ENCODE assay signal across 8 cellular contexts in the genomic region with DNA sequence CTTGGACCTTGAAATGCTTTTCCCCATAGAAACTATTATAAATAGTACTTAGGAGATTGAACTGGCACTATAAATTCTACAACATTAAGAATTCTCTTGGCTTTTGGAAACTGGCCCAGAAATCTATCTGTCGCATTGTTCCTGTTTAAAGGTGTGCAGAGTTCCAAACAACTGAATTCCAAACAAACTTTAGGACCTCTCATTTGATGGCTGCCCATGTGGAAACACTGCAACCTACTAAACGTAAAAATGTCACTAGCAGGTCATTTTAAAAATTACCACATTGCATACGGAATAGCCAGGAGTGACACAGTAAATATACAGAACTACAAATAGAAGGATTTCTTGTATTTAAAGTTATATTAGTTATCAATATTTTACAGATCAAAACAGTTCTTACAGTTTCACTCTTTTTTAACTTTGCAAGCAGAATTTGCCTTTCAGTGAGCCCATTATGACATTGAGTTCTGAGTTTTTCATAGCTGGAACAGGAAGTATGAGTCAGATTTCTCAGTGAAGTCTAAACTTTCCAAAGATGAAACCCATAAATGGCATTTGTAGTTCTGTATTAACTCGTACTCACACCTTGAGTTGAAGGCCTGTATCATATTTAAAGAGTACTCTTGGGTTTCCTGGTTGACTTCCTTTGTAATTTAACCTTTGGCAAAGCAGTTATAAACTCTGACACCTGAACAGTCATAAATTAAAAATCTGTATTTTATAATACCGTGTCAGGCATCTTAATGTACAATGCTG.
DNase-seq lines count a peak whose midpoint lies in the region; ATAC-seq and TF ChIP-seq lines count a peak whose summit lies in the region.

No MANE protein-coding gene starts in this region.

- H3K27me3 Mint-ChIP-seq in T-helper 2 cell treated with Interferon-gamma antibody and Interleukin-4, amounts not matched to agents 5 μg/mL and 100 μg/mL, for 36 hours (ENCODE audit: low read depth), result no peaks in the 10 kb centered on the region
- no peaks in the 10 kb centered on the region for H3K27me3 Mint-ChIP-seq in WTC11 (ENCODE audit: low read depth)

- no peaks in the 10 kb centered on the region for H3K9me3 Mint-ChIP-seq in T-helper 2 cell treated with Interferon-gamma antibody and Interleukin-4, amounts not matched to agents 5 μg/mL and 100 μg/mL, for 36 hours
- H3K9me3 Mint-ChIP-seq in WTC11, result no peaks in the 10 kb centered on the region

- ATAC-seq in GM19397 (IDR thresholded peaks at IDR 0.05; ENCODE audit: unreplicated experiment), result peak; percentile 90
- ATAC-seq in HG03378 (IDR thresholded peaks at IDR 0.05; ENCODE audit: unreplicated experiment), result peak; percentile 99
- ATAC-seq in WTC11, result no peak

- H3K9me3 ChIP-seq in vagina, result no peaks in the 10 kb centered on the region

- TF ChIP-seq CTCF in vagina (IDR thresholded peaks at IDR 0.05) (no peak), WTC11 (IDR thresholded peaks at IDR 0.05) (no peak)

- intact Hi-C loops in vagina (cut with DNase I), result no loop called here

- no peaks in the 10 kb centered on the region for H3K36me3 ChIP-seq in vagina

- no peak for TF ChIP-seq POLR2A in vagina (IDR thresholded peaks at IDR 0.05)

- H3K4me3 Mint-ChIP-seq in T-helper 2 cell treated with Interferon-gamma antibody and Interleukin-4, amounts not matched to agents 5 μg/mL and 100 μg/mL, for 36 hours, result peak overlapping the region; percentile 40
- H3K4me3 Mint-ChIP-seq in WTC11, result no peak overlapping the region

- no peaks in the 10 kb centered on the region for H3K4me1 ChIP-seq in vagina

- H3K27me3 ChIP-seq in vagina, result no peaks in the 10 kb centered on the region

- peaks cover 5% of the 10 kb centered on the region for H3K36me3 Mint-ChIP-seq in T-helper 2 cell treated with Interferon-gamma antibody and Interleukin-4, amounts not matched to agents 5 μg/mL and 100 μg/mL, for 36 hours (ENCODE audit: low read depth)
- no peaks in the 10 kb centered on the region for H3K36me3 Mint-ChIP-seq in WTC11

- DNase-seq in EH (ENCODE audit: low read depth) (peak; percentile 65), kidney glomerular epithelial cell (lab: John Stamatoyannopoulos, UW) (peak; percentile 70), NCI-H146 (lab: John Stamatoyannopoulos, UW) (no peak), vagina (ENCODE audit: extremely low spot score in 2 of 2) (no peak), WTC11 (ENCODE audit: low spot score) (no peak)
- no peak for DNase-seq in T-helper 2 cell treated with Interferon-gamma antibody and Interleukin-4, amounts not matched to agents 5 μg/mL and 100 μg/mL, for 36 hours (ENCODE audit: low spot score)

- POLR2A ChIA-PET in WTC11 (lab: Charles Lee), result no interaction called here

- peaks cover 36% of the 10 kb centered on the region for H3K4me1 Mint-ChIP-seq in T-helper 2 cell treated with Interferon-gamma antibody and Interleukin-4, amounts not matched to agents 5 μg/mL and 100 μg/mL, for 36 hours (ENCODE audit: low read depth)
- peaks cover 10% of the 10 kb centered on the region for H3K4me1 Mint-ChIP-seq in WTC11

- H3K27ac ChIP-seq in vagina, result no peak overlapping the region

- H3K4me3 ChIP-seq in vagina, result no peak overlapping the region

- CTCF ChIA-PET in WTC11 (lab: Charles Lee), result no interaction called here

- H3K27ac Mint-ChIP-seq in T-helper 2 cell treated with Interferon-gamma antibody and Interleukin-4, amounts not matched to agents 5 μg/mL and 100 μg/mL, for 36 hours, result peak overlapping the region; percentile 68
- H3K27ac Mint-ChIP-seq in WTC11, result no peak overlapping the region

TF ChIP-seq in WTC11, 78 proteins besides CTCF, POLR2A, EP300 and RAD21 (continues in another document):
- TF ChIP-seq NR1H2 (CRISPR knock-in tag; IDR thresholded peaks at IDR 0.05) (no peak), NFYB (CRISPR knock-in tag; conservative IDR thresholded peaks at IDR 0.05; ENCODE audit: low read depth) (no peak), RORB (CRISPR knock-in tag; IDR thresholded peaks at IDR 0.05) (no peak), FOXP1 (CRISPR knock-in tag; IDR thresholded peaks at IDR 0.05; ENCODE audit: borderline replicate concordance) (no peak), EMX1 (CRISPR knock-in tag; IDR thresholded peaks at IDR 0.05) (no peak), ZNF219 (CRISPR knock-in tag; IDR thresholded peaks at IDR 0.05; ENCODE audit: borderline replicate concordance) (no peak), ZNF138 (CRISPR knock-in tag; conservative IDR thresholded peaks at IDR 0.05) (no peak), TEAD4 (CRISPR knock-in tag; IDR thresholded peaks at IDR 0.05) (no peak)
- TF ChIP-seq, protein P1, sequence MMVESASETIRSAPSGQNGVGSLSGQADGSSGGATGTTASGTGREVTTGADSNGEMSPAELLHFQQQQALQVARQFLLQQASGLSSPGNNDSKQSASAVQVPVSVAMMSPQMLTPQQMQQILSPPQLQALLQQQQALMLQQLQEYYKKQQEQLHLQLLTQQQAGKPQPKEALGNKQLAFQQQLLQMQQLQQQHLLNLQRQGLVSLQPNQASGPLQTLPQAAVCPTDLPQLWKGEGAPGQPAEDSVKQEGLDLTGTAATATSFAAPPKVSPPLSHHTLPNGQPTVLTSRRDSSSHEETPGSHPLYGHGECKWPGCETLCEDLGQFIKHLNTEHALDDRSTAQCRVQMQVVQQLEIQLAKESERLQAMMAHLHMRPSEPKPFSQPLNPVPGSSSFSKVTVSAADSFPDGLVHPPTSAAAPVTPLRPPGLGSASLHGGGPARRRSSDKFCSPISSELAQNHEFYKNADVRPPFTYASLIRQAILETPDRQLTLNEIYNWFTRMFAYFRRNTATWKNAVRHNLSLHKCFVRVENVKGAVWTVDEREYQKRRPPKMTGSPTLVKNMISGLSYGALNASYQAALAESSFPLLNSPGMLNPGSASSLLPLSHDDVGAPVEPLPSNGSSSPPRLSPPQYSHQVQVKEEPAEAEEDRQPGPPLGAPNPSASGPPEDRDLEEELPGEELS (CRISPR knock-in tag; IDR thresholded peaks at IDR 0.05), result no peak
- TF ChIP-seq, protein P2, sequence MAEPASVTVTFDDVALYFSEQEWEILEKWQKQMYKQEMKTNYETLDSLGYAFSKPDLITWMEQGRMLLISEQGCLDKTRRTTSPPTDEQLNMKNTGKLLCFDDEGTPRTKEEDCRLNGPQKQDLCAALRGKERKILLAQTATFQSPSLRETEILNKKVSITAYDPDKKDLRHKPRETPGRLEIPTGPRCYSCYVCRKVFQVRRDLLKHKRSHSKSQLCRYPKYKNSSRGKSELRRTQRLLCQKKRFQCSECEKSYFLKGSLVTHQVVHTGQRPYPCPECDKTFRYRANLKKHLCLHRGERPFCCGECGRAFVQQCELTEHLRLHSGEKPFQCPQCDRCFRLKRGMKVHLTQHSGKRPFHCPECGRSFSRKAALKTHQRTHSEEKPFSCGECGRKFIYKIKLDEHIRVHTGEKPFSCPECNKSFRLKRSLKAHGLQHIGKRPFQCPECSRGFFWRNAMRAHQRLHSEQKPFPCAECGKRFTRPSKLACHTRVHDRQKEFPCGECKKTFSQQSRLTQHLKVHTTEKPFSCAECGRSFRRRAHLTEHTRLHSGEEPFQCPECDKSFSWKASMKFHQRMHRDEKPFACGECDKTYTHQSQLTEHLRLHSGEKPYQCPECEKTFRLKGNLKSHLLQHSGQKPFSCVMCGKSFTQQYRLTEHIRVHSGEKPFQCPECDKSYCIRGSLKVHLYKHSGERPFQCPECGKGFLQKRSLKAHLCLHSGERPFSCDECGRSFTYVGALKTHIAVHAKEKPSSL (CRISPR knock-in tag; conservative IDR thresholded peaks at IDR 0.05), result no peak
- TF ChIP-seq, protein P3, sequence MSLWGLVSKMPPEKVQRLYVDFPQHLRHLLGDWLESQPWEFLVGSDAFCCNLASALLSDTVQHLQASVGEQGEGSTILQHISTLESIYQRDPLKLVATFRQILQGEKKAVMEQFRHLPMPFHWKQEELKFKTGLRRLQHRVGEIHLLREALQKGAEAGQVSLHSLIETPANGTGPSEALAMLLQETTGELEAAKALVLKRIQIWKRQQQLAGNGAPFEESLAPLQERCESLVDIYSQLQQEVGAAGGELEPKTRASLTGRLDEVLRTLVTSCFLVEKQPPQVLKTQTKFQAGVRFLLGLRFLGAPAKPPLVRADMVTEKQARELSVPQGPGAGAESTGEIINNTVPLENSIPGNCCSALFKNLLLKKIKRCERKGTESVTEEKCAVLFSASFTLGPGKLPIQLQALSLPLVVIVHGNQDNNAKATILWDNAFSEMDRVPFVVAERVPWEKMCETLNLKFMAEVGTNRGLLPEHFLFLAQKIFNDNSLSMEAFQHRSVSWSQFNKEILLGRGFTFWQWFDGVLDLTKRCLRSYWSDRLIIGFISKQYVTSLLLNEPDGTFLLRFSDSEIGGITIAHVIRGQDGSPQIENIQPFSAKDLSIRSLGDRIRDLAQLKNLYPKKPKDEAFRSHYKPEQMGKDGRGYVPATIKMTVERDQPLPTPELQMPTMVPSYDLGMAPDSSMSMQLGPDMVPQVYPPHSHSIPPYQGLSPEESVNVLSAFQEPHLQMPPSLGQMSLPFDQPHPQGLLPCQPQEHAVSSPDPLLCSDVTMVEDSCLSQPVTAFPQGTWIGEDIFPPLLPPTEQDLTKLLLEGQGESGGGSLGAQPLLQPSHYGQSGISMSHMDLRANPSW (CRISPR knock-in tag; conservative IDR thresholded peaks at IDR 0.05; ENCODE audit: low read depth), result no peak
- TF ChIP-seq, protein P4, sequence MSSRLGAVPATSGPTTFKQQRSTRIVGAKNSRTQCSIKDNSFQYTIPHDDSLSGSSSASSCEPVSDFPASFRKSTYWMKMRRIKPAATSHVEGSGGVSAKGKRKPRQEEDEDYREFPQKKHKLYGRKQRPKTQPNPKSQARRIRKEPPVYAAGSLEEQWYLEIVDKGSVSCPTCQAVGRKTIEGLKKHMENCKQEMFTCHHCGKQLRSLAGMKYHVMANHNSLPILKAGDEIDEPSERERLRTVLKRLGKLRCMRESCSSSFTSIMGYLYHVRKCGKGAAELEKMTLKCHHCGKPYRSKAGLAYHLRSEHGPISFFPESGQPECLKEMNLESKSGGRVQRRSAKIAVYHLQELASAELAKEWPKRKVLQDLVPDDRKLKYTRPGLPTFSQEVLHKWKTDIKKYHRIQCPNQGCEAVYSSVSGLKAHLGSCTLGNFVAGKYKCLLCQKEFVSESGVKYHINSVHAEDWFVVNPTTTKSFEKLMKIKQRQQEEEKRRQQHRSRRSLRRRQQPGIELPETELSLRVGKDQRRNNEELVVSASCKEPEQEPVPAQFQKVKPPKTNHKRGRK (CRISPR knock-in tag; IDR thresholded peaks at IDR 0.05; ENCODE audit: borderline replicate concordance), result no peak
- TF ChIP-seq, protein P5, sequence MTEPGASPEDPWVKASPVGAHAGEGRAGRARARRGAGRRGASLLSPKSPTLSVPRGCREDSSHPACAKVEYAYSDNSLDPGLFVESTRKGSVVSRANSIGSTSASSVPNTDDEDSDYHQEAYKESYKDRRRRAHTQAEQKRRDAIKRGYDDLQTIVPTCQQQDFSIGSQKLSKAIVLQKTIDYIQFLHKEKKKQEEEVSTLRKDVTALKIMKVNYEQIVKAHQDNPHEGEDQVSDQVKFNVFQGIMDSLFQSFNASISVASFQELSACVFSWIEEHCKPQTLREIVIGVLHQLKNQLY (CRISPR knock-in tag; IDR thresholded peaks at IDR 0.05), result no peak

Comparison
In these comparisons a context has a peak if more than half of its experiments do, and no peak if none do; other contexts are left out.
1. DNase-seq: peak in EH (single experiment) and kidney glomerular epithelial cell (single experiment); none in T-helper 2 cell treated with Interferon-gamma antibody and Interleukin-4, amounts not matched to agents 5 μg/mL and 100 μg/mL, for 36 hours (single experiment), NCI-H146 (single experiment), vagina (0 of 2) and WTC11 (single experiment).